In genomic region chr6:160027931-160028330, GRCh38 we compare ENCODE assay signal across 16 cellular contexts. TPM values are rescaled to one million over a fixed set of nuclear protein-coding genes. Genes with fewer than 3 reads are reported as not detected.
DNase-seq lines count a peak whose midpoint lies in the region; ATAC-seq and TF ChIP-seq lines count a peak whose summit lies in the region.
"Had no signal": no experiment of that assay in that cellular context is flagged by ENCODE, and none has a peak within 500 bp of the region (broad histone marks: within the 10 kb centered on the region; RNA-seq: fewer than 3 reads in every experiment).

No MANE protein-coding gene starts in this region.

- H3K4me1 Mint-ChIP-seq in neural crest cell: peaks cover 13% of the 10 kb centered on the region
- H3K4me1 Mint-ChIP-seq: CD14-positive monocyte had no signal

- H3K4me1 ChIP-seq in DND-41 (ENCODE audit: insufficient read depth, low read length) (peaks cover 75% of the 10 kb centered on the region), OCI-LY1 (ENCODE audit: insufficient read depth, low read length, severe bottlenecking) (peaks cover 34% of the 10 kb centered on the region), upper lobe of right lung (peaks cover 10% of the 10 kb centered on the region)

- ATAC-seq in DND-41 (ENCODE audit: insufficient read depth, low read depth) (peak; percentile 40), upper lobe of right lung (no peak), HG02870 (IDR thresholded peaks at IDR 0.05; ENCODE audit: unreplicated experiment) (no peak)
- ATAC-seq: gastroesophageal sphincter, Right ventricle myocardium inferior had no signal

- H3K27ac ChIP-seq in DND-41 (ENCODE audit: low read length) (peak overlapping the region; percentile 97), OCI-LY1 (ENCODE audit: low read depth, low read length, poor library complexity, severe bottlenecking) (peak overlapping the region; percentile 79), upper lobe of right lung (no peak overlapping the region)
- H3K27ac ChIP-seq: gastroesophageal sphincter had no signal

- H3K9ac ChIP-seq in DND-41 (ENCODE audit: low read depth, low read length) (peak overlapping the region; percentile 63), OCI-LY1 (ENCODE audit: low read length) (no peak overlapping the region)

- H3K4me3 Mint-ChIP-seq in neural crest cell: no peak overlapping the region
- H3K4me3 Mint-ChIP-seq: CD14-positive monocyte had no signal

- H3K9me2 ChIP-seq in OCI-LY1 (ENCODE audit: low read depth, low read length): no peaks in the 10 kb centered on the region

- H3K27ac Mint-ChIP-seq in neural crest cell (ENCODE audit: unreplicated experiment): peak overlapping the region; percentile 15

- DNase-seq in DND-41 (peak; percentile 64), choroid plexus epithelial cell (ENCODE audit: low read depth) (peak; percentile 87), neural crest cell (ENCODE audit: low read depth, low spot score) (no peak), upper lobe of right lung (no peak), T-helper 2 cell (no peak)
- DNase-seq: activated effector memory CD4-positive, alpha-beta T cell treated with Interleukin-2 at 50 U/mL for 16 hours; caudate nucleus; EL; MV-4-11; NCI-H2107; spleen had no signal

- peaks cover 8% of the 10 kb centered on the region for H4K20me1 ChIP-seq in DND-41 (ENCODE audit: insufficient read depth, low read length)
- no peaks in the 10 kb centered on the region for H4K20me1 ChIP-seq in OCI-LY1 (ENCODE audit: insufficient read depth, low read length)

- H3K4me2 ChIP-seq in DND-41 (ENCODE audit: insufficient read depth, low read length): peak overlapping the region; percentile 18
- no peak overlapping the region for H3K4me2 ChIP-seq in OCI-LY1 (ENCODE audit: low read length)

- H3K27me3 ChIP-seq in DND-41 (ENCODE audit: insufficient read depth, low read length, poor library complexity): no peaks in the 10 kb centered on the region
- no peaks in the 10 kb centered on the region for H3K27me3 ChIP-seq in OCI-LY1 (ENCODE audit: insufficient read depth, low read length)
- H3K27me3 ChIP-seq in upper lobe of right lung: no peaks in the 10 kb centered on the region
- H3K27me3 ChIP-seq: gastroesophageal sphincter, spleen had no signal

- no peaks in the 10 kb centered on the region for H3K27me3 Mint-ChIP-seq in neural crest cell (ENCODE audit: low read depth)

- H3K4me3 ChIP-seq in DND-41 (ENCODE audit: low read depth in 1 of 2, low read length in 2 of 2) (no peak overlapping the region), OCI-LY1 (ENCODE audit: low read depth, low read length, poor library complexity, severe bottlenecking) (no peak overlapping the region), choroid plexus epithelial cell (ENCODE audit: low read depth, low read length) (no peak overlapping the region), upper lobe of right lung (no peak overlapping the region)
- H3K4me3 ChIP-seq: gastroesophageal sphincter, spleen had no signal

- H3K79me2 ChIP-seq in DND-41 (ENCODE audit: insufficient read depth, low read length) (peaks cover 55% of the 10 kb centered on the region), OCI-LY1 (ENCODE audit: insufficient read depth, low read length) (no peaks in the 10 kb centered on the region)

- intact Hi-C loops in upper lobe of right lung (cut with DNase I): no loop called here

- no peaks in the 10 kb centered on the region for H3K9me3 Mint-ChIP-seq in neural crest cell

- peaks cover 74% of the 10 kb centered on the region for H3K36me3 ChIP-seq in DND-41 (ENCODE audit: insufficient read depth, low read length)
- peaks cover 43% of the 10 kb centered on the region for H3K36me3 ChIP-seq in OCI-LY1 (ENCODE audit: insufficient read depth, low read length)
- peaks cover 70% of the 10 kb centered on the region for H3K36me3 ChIP-seq in upper lobe of right lung

- no peaks in the 10 kb centered on the region for H3F3A ChIP-seq in OCI-LY1 (ENCODE audit: insufficient read depth, low read length)

- TF ChIP-seq CTCF in DND-41 (IDR thresholded peaks at IDR 0.05; ENCODE audit: borderline replicate concordance, extremely low read depth, low read length, poor library complexity, severe bottlenecking): no peak
- TF ChIP-seq CTCF in OCI-LY1 (IDR thresholded peaks at IDR 0.05; ENCODE audit: low read length): no peak
- no peak for TF ChIP-seq CTCF in choroid plexus epithelial cell (conservative IDR thresholded peaks at IDR 0.05; ENCODE audit: low read depth, low read length)
- TF ChIP-seq CTCF in neural crest cell (conservative IDR thresholded peaks at IDR 0.05): no peak
- no peak for TF ChIP-seq CTCF in upper lobe of right lung (IDR thresholded peaks at IDR 0.05)

- no peaks in the 10 kb centered on the region for H3K9me3 ChIP-seq in DND-41 (ENCODE audit: insufficient read depth, low read length, severe bottlenecking)
- H3K9me3 ChIP-seq in OCI-LY1 (ENCODE audit: low read length): no peaks in the 10 kb centered on the region
- no peaks in the 10 kb centered on the region for H3K9me3 ChIP-seq in upper lobe of right lung
- H3K9me3 ChIP-seq: gastroesophageal sphincter, spleen had no signal

- H2AFZ ChIP-seq in DND-41 (ENCODE audit: low read depth, low read length) (no peak overlapping the region), OCI-LY1 (ENCODE audit: low read length) (no peak overlapping the region)

- peaks cover 14% of the 10 kb centered on the region for H3K36me3 Mint-ChIP-seq in neural crest cell (ENCODE audit: low read depth)

RNA-seq across cellular contexts. Expression of gene IGF2R, which starts 59.0 kb away (rescaled TPM):
- total RNA-seq in neural crest cell: 97.3 and 103 TPM in 2 replicates
- total RNA-seq in upper lobe of right lung: 144 TPM

Comparison
In these comparisons a context has a peak if more than half of its experiments do, and no peak if none do; other contexts are left out.
1. DNase-seq: peak in DND-41 (single experiment) and choroid plexus epithelial cell (single experiment); none in neural crest cell (single experiment), upper lobe of right lung (single experiment) and T-helper 2 cell (0 of 5).